Comparison of ENCODE assay signal across 17 cellular contexts in genomic region chr2:220296174-220296573, GRCh38.
DNase-seq lines count a peak whose midpoint lies in the region; FAIRE-seq and TF ChIP-seq lines count a peak whose summit lies in the region.
"Had no signal": no experiment of that assay in that cellular context is flagged by ENCODE, and none has a peak within 500 bp of the region (broad histone marks: within the 10 kb centered on the region; RNA-seq: fewer than 3 reads in every experiment).

No MANE protein-coding gene starts in this region.

- peaks cover 32% of the 10 kb centered on the region for H3K4me1 Mint-ChIP-seq in nephron progenitor cell
- H3K4me1 Mint-ChIP-seq: stimulated activated naive B cell treated with anti-CD40 and anti-IgM and Interleukin-4, amounts not matched to agents 10 μg/mL and 1 μg/mL and 100 μg/mL, for 72 hours had no signal

- no peak overlapping the region for H3K4me3 Mint-ChIP-seq in nephron progenitor cell
- H3K4me3 Mint-ChIP-seq: activated T-helper 1 cell treated with anti-CD3 and anti-CD28 coated beads, Interleukin-12 subunit alpha, Interleukin-12 subunit beta, Interleukin-2, Interleukin-4 antibody, amounts not matched to agents 30 ng/mL and 10 ng/mL and 1 ng/mL, durations not matched to agents 14 hours and 24 hours and 36 hours; stimulated activated naive B cell treated with anti-CD40 and anti-IgM and Interleukin-4, amounts not matched to agents 10 μg/mL and 1 μg/mL and 100 μg/mL, for 72 hours had no signal

- peaks cover 4% of the 10 kb centered on the region for H3K27me3 Mint-ChIP-seq in nephron progenitor cell (ENCODE audit: low read depth, poor library complexity)
- H3K27me3 Mint-ChIP-seq: stimulated activated naive B cell treated with anti-CD40 and anti-IgM and Interleukin-4, amounts not matched to agents 10 μg/mL and 1 μg/mL and 100 μg/mL, for 72 hours had no signal

- H3K27ac Mint-ChIP-seq in nephron progenitor cell: peak overlapping the region; percentile 23
- H3K27ac Mint-ChIP-seq: activated T-helper 1 cell treated with anti-CD3 and anti-CD28 coated beads, Interleukin-12 subunit alpha, Interleukin-12 subunit beta, Interleukin-2, Interleukin-4 antibody, amounts not matched to agents 30 ng/mL and 10 ng/mL and 1 ng/mL, durations not matched to agents 14 hours and 24 hours and 36 hours; stimulated activated naive B cell treated with anti-CD40 and anti-IgM and Interleukin-4, amounts not matched to agents 10 μg/mL and 1 μg/mL and 100 μg/mL, for 72 hours had no signal

- peak; percentile 20 for FAIRE-seq in H54 (lab: Jason Lieb, UNC)

- H3K9me3 Mint-ChIP-seq in nephron progenitor cell: peaks cover 31% of the 10 kb centered on the region
- H3K9me3 Mint-ChIP-seq: activated T-helper 1 cell treated with anti-CD3 and anti-CD28 coated beads, Interleukin-12 subunit alpha, Interleukin-12 subunit beta, Interleukin-2, Interleukin-4 antibody, amounts not matched to agents 30 ng/mL and 10 ng/mL and 1 ng/mL, durations not matched to agents 14 hours and 24 hours and 36 hours had no signal

- no peak for TF ChIP-seq CTCF in nephron progenitor cell (IDR thresholded peaks at IDR 0.05)

- no peak for TF ChIP-seq POLR2A in H54 (IDR thresholded peaks at IDR 0.05; ENCODE audit: low read depth, low read length)

- peaks cover 9% of the 10 kb centered on the region for H3K36me3 Mint-ChIP-seq in nephron progenitor cell (ENCODE audit: low read depth)
- H3K36me3 Mint-ChIP-seq: stimulated activated naive B cell treated with anti-CD40 and anti-IgM and Interleukin-4, amounts not matched to agents 10 μg/mL and 1 μg/mL and 100 μg/mL, for 72 hours had no signal

- DNase-seq in DMS53 (lab: John Stamatoyannopoulos, UW): peak; percentile 8
- DNase-seq in DMS53 treated with DMSO at 0.1 percent for 48 hours (lab: John Stamatoyannopoulos, UW; ENCODE audit: unreplicated experiment): no peak
- DNase-seq in H54 (ENCODE audit: insufficient read length, low spot score): no peak
- DNase-seq in UCSD-AML1 (lab: John Stamatoyannopoulos, UW; ENCODE audit: unreplicated experiment): peak; percentile 25
- peak; percentile 8 for DNase-seq in nephron progenitor cell
- DNase-seq in T-helper 1 cell: no peak
- no peak for DNase-seq in stimulated activated CD4-positive, alpha-beta T cell treated with anti-CD3 and anti-CD28 coated beads, Interleukin-4, amount 100 ng/mL, for 1 hour
- no peak for DNase-seq in NCI-H524 treated with DMSO at 0.1 percent for 48 hours (lab: John Stamatoyannopoulos, UW)
- DNase-seq: activated CD4-positive, alpha-beta T cell treated with anti-CD3 and anti-CD28 coated beads, Interleukin-2, amount 50 U/mL, for 4 hours; colonic mucosa; COR-L47; HCEC 1CT; left cardiac atrium; stimulated activated CD4-positive, alpha-beta T cell treated with anti-CD3 and anti-CD28 coated beads, Interleukin-2, amount 100 ng/mL, for 48 hours; stimulated activated naive B cell treated with anti-CD40 and anti-IgM and Interleukin-4, amounts not matched to agents 10 μg/mL and 1 μg/mL and 100 μg/mL, for 72 hours; T1000 had no signal

Comparison
In these comparisons a context has a peak if more than half of its experiments do, and no peak if none do; other contexts are left out.
1. DNase-seq: peak in DMS53 (single experiment), UCSD-AML1 (single experiment) and nephron progenitor cell (single experiment); none in DMS53 treated with DMSO at 0.1 percent for 48 hours (single experiment), H54 (single experiment), T-helper 1 cell (0 of 5), stimulated activated CD4-positive, alpha-beta T cell treated with anti-CD3 and anti-CD28 coated beads, Interleukin-4, amount 100 ng/mL, for 1 hour (single experiment) and NCI-H524 treated with DMSO at 0.1 percent for 48 hours (single experiment).